Comparison of ENCODE assay signal across 1 cellular context in the genomic region with DNA sequence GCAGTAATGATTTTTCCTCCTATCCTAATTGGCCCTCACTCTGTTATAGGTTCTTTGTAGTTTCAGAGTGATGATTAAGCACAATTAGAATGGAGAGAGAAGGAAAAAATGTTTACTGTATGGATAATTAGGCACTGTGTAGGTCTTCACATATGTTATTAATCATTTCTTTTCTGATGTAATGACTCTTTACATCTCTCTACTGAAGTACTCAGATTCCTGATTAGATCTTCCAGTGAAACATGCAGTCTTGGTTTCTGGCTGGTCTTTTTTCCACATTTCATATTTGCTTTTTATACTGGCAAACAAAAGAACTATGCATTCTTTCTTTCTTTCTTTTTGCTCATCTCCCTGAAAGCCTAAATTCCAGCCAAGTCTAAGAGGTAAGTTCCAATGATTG.
TF ChIP-seq lines count a peak whose summit lies in the region.

No MANE protein-coding gene starts in this region.

TF ChIP-seq in H1, 55 proteins besides CTCF, POLR2A, EP300 and RAD21 (continued from another document):
- TF ChIP-seq ATF2 (IDR thresholded peaks at IDR 0.05; ENCODE audit: low read length): no peak
- TF ChIP-seq CTBP2 (IDR thresholded peaks at IDR 0.05; ENCODE audit: borderline replicate concordance, insufficient read depth, insufficient read length, low read length): no peak
- TF ChIP-seq JUND (IDR thresholded peaks at IDR 0.05; ENCODE audit: low read length): no peak
- no peak for TF ChIP-seq TCF12 (IDR thresholded peaks at IDR 0.05; ENCODE audit: low read depth, low read length)
